Comparison of ENCODE assay signal across 8 cellular contexts in the genomic region with DNA sequence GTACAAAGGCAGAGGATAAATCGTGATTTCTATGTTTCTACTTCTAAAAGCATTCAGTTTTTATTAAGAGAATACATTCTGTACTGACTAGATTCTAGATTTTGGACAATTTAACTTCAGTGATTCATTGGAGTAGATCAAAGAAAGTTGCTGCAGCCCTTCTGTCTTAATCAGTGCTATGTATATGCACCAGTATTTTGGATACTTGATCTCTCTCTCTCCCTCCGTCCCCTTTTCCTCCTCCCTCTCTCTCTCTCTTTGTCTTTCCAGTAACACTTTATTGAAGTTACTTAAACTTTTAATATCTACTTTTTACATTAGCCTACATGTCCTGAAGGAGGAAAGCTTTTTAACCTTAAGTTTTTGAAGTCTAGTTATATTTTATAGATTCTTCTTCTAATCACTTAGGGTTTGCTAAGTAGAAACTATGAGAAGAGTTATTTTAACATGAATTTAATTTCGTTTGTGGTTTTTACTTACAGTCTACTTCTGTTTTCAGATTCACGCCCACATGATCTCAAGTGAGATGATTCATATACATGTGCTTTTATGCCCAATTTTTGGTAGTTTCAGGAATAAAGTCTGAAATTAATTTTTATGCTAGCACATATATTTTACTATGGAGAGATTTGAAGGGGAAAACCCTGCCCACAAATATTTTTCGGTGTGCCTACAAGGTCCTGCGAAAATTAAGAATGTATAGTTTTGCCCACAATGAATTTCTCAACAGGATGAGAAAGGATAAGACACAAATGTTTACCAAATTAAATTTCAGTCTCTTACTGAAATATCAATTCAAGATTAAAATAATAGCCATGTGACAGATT.
DNase-seq lines count a peak whose midpoint lies in the region; ATAC-seq lines count a peak whose summit lies in the region.

No MANE protein-coding gene starts in this region.

- peak overlapping the region; percentile 19 for H3K27ac ChIP-seq in muscle layer of duodenum (ENCODE audit: low read length)

- no peaks in the 10 kb centered on the region for H3K9me3 ChIP-seq in muscle layer of duodenum (ENCODE audit: control insufficient read depth in 1 of 2, low read length in 2 of 2)
- no peaks in the 10 kb centered on the region for H3K9me3 ChIP-seq in HAP-1

- no peak overlapping the region for H3K4me3 ChIP-seq in muscle layer of duodenum (ENCODE audit: low read depth in 1 of 2, low read length in 2 of 2)
- no peak overlapping the region for H3K4me3 ChIP-seq in HAP-1

- H3K36me3 ChIP-seq in muscle layer of duodenum (ENCODE audit: control insufficient read depth in 1 of 2, insufficient read depth in 2 of 2, low read length in 2 of 2) (no peaks in the 10 kb centered on the region), HAP-1 (replicated peaks) (no peaks in the 10 kb centered on the region)

- ATAC-seq in GM18861 (IDR thresholded peaks at IDR 0.05; ENCODE audit: unreplicated experiment) (peak; percentile 40), HG02840 (IDR thresholded peaks at IDR 0.05; ENCODE audit: low FRiP score, unreplicated experiment) (peak; percentile 43)

- DNase-seq in SIG-M5 (lab: John Stamatoyannopoulos, UW) (peak; percentile 10), NCI-H2227 treated with DMSO at 0.1 percent for 48 hours (lab: John Stamatoyannopoulos, UW) (no peak), NCI-H128 (lab: John Stamatoyannopoulos, UW; ENCODE audit: unreplicated experiment) (no peak), HAP-1 (ENCODE audit: low spot score in 2 of 2) (no peak)
- DNase-seq in NK-92 treated with Interleukin-12 subunit alpha and Interleukin-12 subunit beta, amount 100 ng/mL, for 24 hours (lab: John Stamatoyannopoulos, UW): no peak

- H3K4me1 ChIP-seq in muscle layer of duodenum (ENCODE audit: control insufficient read depth in 1 of 2, insufficient read depth in 2 of 2, low read length in 2 of 2) (peaks cover 10 to 18% of the 10 kb centered on the region in 2 donors), HAP-1 (no peaks in the 10 kb centered on the region; the same call in 1 of the 2 replicates)

- H3K27me3 ChIP-seq in muscle layer of duodenum (ENCODE audit: low read depth, low read length): no peaks in the 10 kb centered on the region
- no peaks in the 10 kb centered on the region for H3K27me3 ChIP-seq in HAP-1 (ENCODE audit: low read depth)

- in situ Hi-C loops in HAP-1 (cut with MboI; ENCODE audit: low sequenced_read_pairs): no loop called here
